In genomic region chr16:78127130-78127529, GRCh38 we compare ENCODE assay signal across 17 cellular contexts. TPM values are rescaled to one million over a fixed set of nuclear protein-coding genes. Genes with fewer than 3 reads are reported as not detected.
DNase-seq lines count a peak whose midpoint lies in the region; TF ChIP-seq lines count a peak whose summit lies in the region.
"Had no signal": no experiment of that assay in that cellular context is flagged by ENCODE, and none has a peak within 500 bp of the region (broad histone marks: within the 10 kb centered on the region; RNA-seq: fewer than 3 reads in every experiment).

No MANE protein-coding gene starts in this region.

- in situ Hi-C loops in GM13977 (cut with MboI; ENCODE audit: low pct_unique_long_range_greater_than_20kb, low sequenced_read_pairs, unreplicated experiment): loop anchor here (10.0 kb wide), 1 partner anchor 108 kb away; no protein-coding TSS in a partner anchor

- peaks cover 17% of the 10 kb centered on the region for H3K4me1 ChIP-seq in SJCRH30

- H3K27me3 ChIP-seq in SJCRH30: no peaks in the 10 kb centered on the region
- H3K27me3 ChIP-seq: body of pancreas, tibial nerve had no signal

- H3K36me3 ChIP-seq in SJCRH30: no peaks in the 10 kb centered on the region

- peak overlapping the region; percentile 40 for H3K27ac ChIP-seq in SJCRH30

- peak overlapping the region; percentile 26 for H3K4me3 ChIP-seq in SJCRH30
- H3K4me3 ChIP-seq: body of pancreas, tibial nerve had no signal

- no peaks in the 10 kb centered on the region for H3K9me3 ChIP-seq in SJCRH30 (replicated peaks)
- H3K9me3 ChIP-seq: body of pancreas had no signal

- DNase-seq in DMS53 (lab: John Stamatoyannopoulos, UW) (peak; percentile 29), DMS53 treated with DMSO at 0.1 percent for 48 hours (lab: John Stamatoyannopoulos, UW; ENCODE audit: unreplicated experiment) (no peak), SJCRH30 (peak in 1 of 2 experiments; percentile 65), fibroblast of the conjunctiva (ENCODE audit: low read depth) (peak; percentile 23), smooth muscle cell of the brain vasculature (ENCODE audit: low read depth, low spot score) (peak; percentile 7), NCI-H128 (lab: John Stamatoyannopoulos, UW; ENCODE audit: unreplicated experiment) (no peak), GM13977 (ENCODE audit: low spot score) (no peak)
- DNase-seq in stimulated activated CD4-positive, alpha-beta T cell treated with anti-CD3 and anti-CD28 coated beads, Interleukin-15, amount 100 ng/mL, for 24 hours: no peak
- DNase-seq: 8988T; activated CD4-positive, alpha-beta T cell treated with anti-CD3 and anti-CD28 coated beads for 4 hours; activated T-cell treated with anti-CD3 and anti-CD28 coated beads, Interleukin-2, amount 50 U/mL, for 72 hours; body of pancreas; DMS79; H9; NCI-H1694; retina had no signal

- no peak for TF ChIP-seq CTCF in GM13977 (IDR thresholded peaks at IDR 0.05; ENCODE audit: extremely low read depth, insufficient read depth, missing control alignments)

RNA-seq across cellular contexts. Expression of gene WWOX, which starts 27.7 kb away (rescaled TPM):
- total RNA-seq in SJCRH30 (2014; rRNA removed; shearing (Covaris generic)): 12.2 and 16.4 TPM in 2 replicates

Comparison
In these comparisons a context has a peak if more than half of its experiments do, and no peak if none do; other contexts are left out.
1. DNase-seq: peak in DMS53 (single experiment), fibroblast of the conjunctiva (single experiment) and smooth muscle cell of the brain vasculature (single experiment); none in DMS53 treated with DMSO at 0.1 percent for 48 hours (single experiment), NCI-H128 (single experiment), GM13977 (single experiment) and stimulated activated CD4-positive, alpha-beta T cell treated with anti-CD3 and anti-CD28 coated beads, Interleukin-15, amount 100 ng/mL, for 24 hours (single experiment).